Comparison of ENCODE assay signal across 8 cellular contexts in the genomic region with DNA sequence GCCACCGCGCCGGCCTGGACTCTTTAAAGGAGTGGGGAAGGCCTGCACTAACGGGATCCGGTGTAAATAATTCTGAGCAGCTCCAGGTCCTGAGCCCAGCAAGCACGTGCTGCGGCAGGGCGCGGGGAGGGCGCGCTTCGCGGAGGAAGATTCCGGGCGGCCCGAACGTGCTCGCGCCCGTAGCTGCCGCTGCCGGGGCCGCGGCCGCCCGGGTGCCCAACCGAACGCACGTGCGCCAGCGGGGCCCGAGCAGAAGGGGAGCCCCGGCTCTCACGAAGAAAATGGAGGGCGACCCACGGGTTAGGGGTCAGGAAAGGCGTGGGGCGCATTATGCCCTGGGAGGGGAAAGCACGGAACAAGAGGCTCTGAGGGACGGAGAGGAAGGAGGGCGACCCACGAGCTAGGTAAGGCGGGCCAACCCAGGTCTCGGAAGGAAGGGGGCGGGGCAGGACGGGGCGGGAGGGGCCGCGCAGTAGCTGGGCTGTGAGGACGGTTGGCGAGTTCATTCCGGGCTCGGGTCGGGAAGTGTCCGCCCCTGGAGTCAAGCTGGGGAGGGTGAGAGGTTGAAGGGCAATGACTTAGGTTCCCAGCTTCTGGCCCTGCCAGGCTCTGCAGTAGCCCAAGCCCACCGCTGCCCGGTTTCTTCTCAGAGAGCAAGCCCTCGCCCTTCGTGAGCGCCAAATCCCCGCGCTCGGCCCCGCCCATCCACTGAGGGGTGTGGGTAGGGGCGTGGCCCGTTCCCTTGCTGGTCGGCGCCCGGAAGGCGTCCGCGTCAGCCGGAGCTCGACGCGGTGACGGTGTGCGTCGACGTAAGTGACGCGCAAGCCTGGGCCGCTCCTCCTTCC. TPM values are rescaled to one million over a fixed set of nuclear protein-coding genes. Genes with fewer than 3 reads are reported as not detected.
DNase-seq lines count a peak whose midpoint lies in the region; TF ChIP-seq lines count a peak whose summit lies in the region.

A gene with protein sequence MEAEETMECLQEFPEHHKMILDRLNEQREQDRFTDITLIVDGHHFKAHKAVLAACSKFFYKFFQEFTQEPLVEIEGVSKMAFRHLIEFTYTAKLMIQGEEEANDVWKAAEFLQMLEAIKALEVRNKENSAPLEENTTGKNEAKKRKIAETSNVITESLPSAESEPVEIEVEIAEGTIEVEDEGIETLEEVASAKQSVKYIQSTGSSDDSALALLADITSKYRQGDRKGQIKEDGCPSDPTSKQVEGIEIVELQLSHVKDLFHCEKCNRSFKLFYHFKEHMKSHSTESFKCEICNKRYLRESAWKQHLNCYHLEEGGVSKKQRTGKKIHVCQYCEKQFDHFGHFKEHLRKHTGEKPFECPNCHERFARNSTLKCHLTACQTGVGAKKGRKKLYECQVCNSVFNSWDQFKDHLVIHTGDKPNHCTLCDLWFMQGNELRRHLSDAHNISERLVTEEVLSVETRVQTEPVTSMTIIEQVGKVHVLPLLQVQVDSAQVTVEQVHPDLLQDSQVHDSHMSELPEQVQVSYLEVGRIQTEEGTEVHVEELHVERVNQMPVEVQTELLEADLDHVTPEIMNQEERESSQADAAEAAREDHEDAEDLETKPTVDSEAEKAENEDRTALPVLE (plus strand): TSS at position 195 of the 845 bp plus-strand sequence. CDS start 1,140 bp downstream, outside the sequence.

- peak within 1 kb of the TSS; percentile 1 for H4K91ac ChIP-seq in H9 (ENCODE audit: insufficient read length, low read depth, low read length)

- whole genome bisulfite sequencing in H9 (ENCODE audit: extremely low coverage, insufficient read length, low lambda C conversion rate): no CpG with 5 or more reads among the region's 83 CpGs

- no peak within 1 kb of the TSS for H4K8ac ChIP-seq in H9 (replicated peaks; ENCODE audit: insufficient read length, low read depth, low read length)

- H2AK5ac ChIP-seq in H9 (ENCODE audit: insufficient read length, low read length): no peak within 1 kb of the TSS

- no peaks in the 10 kb centered on the region for H3K9me3 ChIP-seq in H9 (ENCODE audit: control insufficient read depth, low read depth, low read length)
- no peaks in the 10 kb centered on the region for H3K9me3 ChIP-seq in MG63
- H3K9me3 ChIP-seq in stomach smooth muscle (ENCODE audit: control insufficient read depth in 2 of 2, low read length in 2 of 2): no peaks in the 10 kb centered on the region

- H2BK15ac ChIP-seq in H9 (ENCODE audit: low read depth, low read length): no peak within 1 kb of the TSS

- H3K4me1 ChIP-seq in H9 (ENCODE audit: insufficient read depth, low read length) (no peaks in the 10 kb centered on the region; the same call in 1 of the 2 replicates), stomach smooth muscle (ENCODE audit: control insufficient read depth, insufficient read depth, low read length) (peaks cover 2% of the 10 kb centered on the region)

- H3K14ac ChIP-seq in H9 (ENCODE audit: insufficient read depth, low read length): peak within 1 kb of the TSS; percentile 99

- H3K18ac ChIP-seq in H9 (ENCODE audit: insufficient read length, low read depth, low read length): peak within 1 kb of the TSS; percentile 98

- no peak within 1 kb of the TSS for H2BK5ac ChIP-seq in H9 (ENCODE audit: insufficient read length, low read length)

- H3T11ph ChIP-seq in H9 (ENCODE audit: low read length): no peak within 1 kb of the TSS

- H3K4me3 ChIP-seq in MG63 (peak within 1 kb of the TSS; percentile 89), fibroblast of villous mesenchyme (ENCODE audit: low read depth, low read length) (peak within 1 kb of the TSS; percentile 84), stomach smooth muscle (ENCODE audit: low read length in 2 of 2) (peak within 1 kb of the TSS; percentile 84 to 89)

- H3K4me1 Mint-ChIP-seq in H9 (peaks cover 8 to 14% of the 10 kb centered on the region in 2 experiments), neural crest cell (peaks cover 37% of the 10 kb centered on the region)

- H3K27ac Mint-ChIP-seq in H9: peak within 1 kb of the TSS; percentile 97 to 99 (median 99)
- H3K27ac Mint-ChIP-seq in neural crest cell (ENCODE audit: unreplicated experiment): peak within 1 kb of the TSS; percentile 99

- no peak within 1 kb of the TSS for H3K4ac ChIP-seq in H9 (ENCODE audit: low read depth, low read length)

- peaks cover 35% of the 10 kb centered on the region for H3K36me3 ChIP-seq in MG63
- peaks cover 2 to 12% of the 10 kb centered on the region in 2 donors for H3K36me3 ChIP-seq in stomach smooth muscle (ENCODE audit: control insufficient read depth in 2 of 2, insufficient read depth in 2 of 2, low read length in 2 of 2)

- H3K9me3 Mint-ChIP-seq in H9 (no peaks in the 10 kb centered on the region; a peak in 1 of 5 replicates), neural crest cell (no peaks in the 10 kb centered on the region)

- H3K4me3 Mint-ChIP-seq in H9 (peak within 1 kb of the TSS; percentile 98), neural crest cell (peak within 1 kb of the TSS; percentile 97)

- peak within 1 kb of the TSS; percentile 98 for H3K9ac ChIP-seq in H9 (ENCODE audit: extremely low read depth, insufficient read length, low read length)
- peak within 1 kb of the TSS; percentile 90 to 96 for H3K9ac ChIP-seq in stomach smooth muscle (ENCODE audit: low read length in 2 of 2)

- peak within 1 kb of the TSS; percentile 27 for H2BK20ac ChIP-seq in H9 (ENCODE audit: low read depth, low read length, poor library complexity, severe bottlenecking)

- DNase-seq in ELR (ENCODE audit: low read depth) (peak; percentile 97), H9 (peak; percentile 95), MG63 (peak; percentile 96), SHP77 treated with DMSO at 0.1 percent for 48 hours (lab: John Stamatoyannopoulos, UW) (peak; percentile 95), activated gamma-delta T cell (lab: John Stamatoyannopoulos, UW) (peak; percentile 92), fibroblast of villous mesenchyme (ENCODE audit: low read depth) (peak; percentile 97), neural crest cell (ENCODE audit: low read depth, low spot score) (peak; percentile 93)

- H4K20me1 ChIP-seq in H9 (ENCODE audit: control insufficient read depth, insufficient read depth, insufficient read length): peaks cover 3% of the 10 kb centered on the region

- H3K23ac ChIP-seq in H9 (ENCODE audit: insufficient read length, low read depth, low read length): no peak within 1 kb of the TSS

- H4K5ac ChIP-seq in H9 (ENCODE audit: insufficient read length, low read depth, low read length): peak within 1 kb of the TSS; percentile 72

- H3K79me1 ChIP-seq in H9 (ENCODE audit: insufficient read depth, low read depth, low read length, poor library complexity, severe bottlenecking): no peaks in the 10 kb centered on the region

- peaks cover 15% of the 10 kb centered on the region; the same call in 1 of the 2 replicates for H3K79me2 ChIP-seq in H9 (ENCODE audit: insufficient read depth, low read length)

- H3K23me2 ChIP-seq in H9 (ENCODE audit: insufficient read length, low read depth, low read length, poor library complexity, severe bottlenecking): peaks cover 8% of the 10 kb centered on the region

- H3K27ac ChIP-seq in H9 (ENCODE audit: insufficient read length, low read depth, low read length): peak within 1 kb of the TSS; percentile 58
- peak within 1 kb of the TSS; percentile 95 for H3K27ac ChIP-seq in stomach smooth muscle (ENCODE audit: low read length)

- TF ChIP-seq CTCF in H9 (conservative IDR thresholded peaks at IDR 0.05): no peak
- TF ChIP-seq CTCF in fibroblast of villous mesenchyme (IDR thresholded peaks at IDR 0.05; ENCODE audit: insufficient read depth, low read depth, low read length): no peak
- TF ChIP-seq CTCF in neural crest cell (conservative IDR thresholded peaks at IDR 0.05): no peak

- peak within 1 kb of the TSS; percentile 100 for H3K4me2 ChIP-seq in H9 (ENCODE audit: insufficient read depth, insufficient read length, low read length)

- H2BK12ac ChIP-seq in H9 (ENCODE audit: insufficient read length, low read depth, low read length): no peak within 1 kb of the TSS

- H3K27me3 Mint-ChIP-seq in H9 (ENCODE audit: low read depth) (no peaks in the 10 kb centered on the region), neural crest cell (ENCODE audit: low read depth) (no peaks in the 10 kb centered on the region)

- H3K36me3 Mint-ChIP-seq in H9 (ENCODE audit: insufficient read depth in 1 of 3, low read depth in 3 of 3) (peaks cover 20 to 37% (median 32%) of the 10 kb centered on the region in 3 experiments), neural crest cell (ENCODE audit: low read depth) (peaks cover 3% of the 10 kb centered on the region)

- H3K27me3 ChIP-seq in H9 (ENCODE audit: insufficient read depth, low read length) (no peaks in the 10 kb centered on the region), MG63 (no peaks in the 10 kb centered on the region), stomach smooth muscle (ENCODE audit: control insufficient read depth in 1 of 2, insufficient read depth in 2 of 2, low read length in 2 of 2) (no peaks in the 10 kb centered on the region)

- H2BK120ac ChIP-seq in H9 (ENCODE audit: low read depth, low read length, poor library complexity, severe bottlenecking): no peak within 1 kb of the TSS

- no peak within 1 kb of the TSS for H2AFZ ChIP-seq in H9 (ENCODE audit: low read length)

- peak within 1 kb of the TSS; percentile 42 for H3K56ac ChIP-seq in H9 (ENCODE audit: insufficient read length, low read depth, low read length)

RNA-seq across cellular contexts. Expression of the gene that starts here (rescaled TPM):
- total RNA-seq in H9 (2021) (49.9 and 50.6 TPM in 2 replicates), fibroblast of villous mesenchyme (37.0 and 41.5 TPM in 2 replicates), neural crest cell (52.9 and 53.3 TPM in 2 replicates)
- 22.1 and 64.4 TPM in 2 replicates for total RNA-seq in MG63 (2014; rRNA removed; shearing (Covaris generic); ENCODE audit: low replicate concordance)

Comparison
In these comparisons a context has a peak if more than half of its experiments do, and no peak if none do; other contexts are left out.
1. Peak in every context shown above with its lines: DNase-seq, H3K4me3 ChIP-seq and H3K27ac ChIP-seq.